Comparison of ENCODE assay signal across 8 cellular contexts in genomic region chr2:236168110-236169067, GRCh38. TPM values are rescaled to one million over a fixed set of nuclear protein-coding genes. Genes with fewer than 3 reads are reported as not detected.
A peak's percentile ranks its signal among the peaks of the same experiment; 100 is the strongest.
DNase-seq lines count a peak whose midpoint lies in the region; ATAC-seq and TF ChIP-seq lines count a peak whose summit lies in the region.

GBX2 (minus strand) TSS chr2:236168386; CDS start chr2:236167971, 415 bp downstream.

- peak within 1 kb of the TSS; percentile 91 for H3K4me2 ChIP-seq in BLaER1

- no peak for DNase-seq in T-helper 2 cell treated with Interferon-gamma antibody and Interleukin-4, amounts not matched to agents 5 μg/mL and 100 μg/mL, for 36 hours (ENCODE audit: low spot score)
- DNase-seq in heart left ventricle (peak in 1 of 5 donors; percentile 29), sigmoid colon (peak; percentile 21)

- H3K9ac ChIP-seq in BLaER1 (no peak within 1 kb of the TSS), HUES64 (ENCODE audit: low read depth, low read length) (peak within 1 kb of the TSS; percentile 64)

- H3K27me3 Mint-ChIP-seq in T-helper 2 cell treated with Interferon-gamma antibody and Interleukin-4, amounts not matched to agents 5 μg/mL and 100 μg/mL, for 36 hours (ENCODE audit: low read depth), result peaks cover 63% of the 10 kb centered on the region
- H3K27me3 Mint-ChIP-seq in activated T-helper 17 cell treated with anti-CD3 and anti-CD28 coated beads, Interleukin-2, amount 50 U/mL, for 72 hours, result peaks cover 52% of the 10 kb centered on the region

- TF ChIP-seq CTCF in heart left ventricle (IDR thresholded peaks at IDR 0.05) (no peak), sigmoid colon (IDR thresholded peaks at IDR 0.05) (no peak)

- H3K9me3 Mint-ChIP-seq in T-helper 2 cell treated with Interferon-gamma antibody and Interleukin-4, amounts not matched to agents 5 μg/mL and 100 μg/mL, for 36 hours, result no peaks in the 10 kb centered on the region
- no peaks in the 10 kb centered on the region for H3K9me3 Mint-ChIP-seq in activated T-helper 17 cell treated with anti-CD3 and anti-CD28 coated beads, Interleukin-2, amount 50 U/mL, for 72 hours

- no peak within 1 kb of the TSS for H3K27ac ChIP-seq in BLaER1
- H3K27ac ChIP-seq in HUES64 (ENCODE audit: low read depth, low read length), result peak within 1 kb of the TSS; percentile 23; the same call in 1 of the 2 replicates
- no peak within 1 kb of the TSS for H3K27ac ChIP-seq in heart left ventricle
- no peak within 1 kb of the TSS for H3K27ac ChIP-seq in sigmoid colon

- H3K4me1 ChIP-seq in BLaER1 (peaks cover 59% of the 10 kb centered on the region), HUES64 (ENCODE audit: insufficient read depth, low read length) (peaks cover 38% of the 10 kb centered on the region), heart left ventricle (peaks cover 18 to 79% (median 46%) of the 10 kb centered on the region in 12 donors), sigmoid colon (peaks cover 0 to 74% (median 71%) of the 10 kb centered on the region in 4 donors)

- peaks cover 2% of the 10 kb centered on the region for H3K4me1 Mint-ChIP-seq in T-helper 2 cell treated with Interferon-gamma antibody and Interleukin-4, amounts not matched to agents 5 μg/mL and 100 μg/mL, for 36 hours (ENCODE audit: low read depth)
- H3K4me1 Mint-ChIP-seq in activated T-helper 17 cell treated with anti-CD3 and anti-CD28 coated beads, Interleukin-2, amount 50 U/mL, for 72 hours, result no peaks in the 10 kb centered on the region

- H3K27ac Mint-ChIP-seq in T-helper 2 cell treated with Interferon-gamma antibody and Interleukin-4, amounts not matched to agents 5 μg/mL and 100 μg/mL, for 36 hours, result peak within 1 kb of the TSS; percentile 71
- H3K27ac Mint-ChIP-seq in activated T-helper 17 cell treated with anti-CD3 and anti-CD28 coated beads, Interleukin-2, amount 50 U/mL, for 72 hours, result no peak within 1 kb of the TSS

- H3K9me3 ChIP-seq in BLaER1 (peaks cover 16% of the 10 kb centered on the region; the same call in 1 of the 2 replicates), HUES64 (ENCODE audit: insufficient read depth, low read depth, low read length) (no peaks in the 10 kb centered on the region), heart left ventricle (no peaks in the 10 kb centered on the region), sigmoid colon (no peaks in the 10 kb centered on the region)

- intact Hi-C loops in heart left ventricle (cut with DNase I) (loop anchor here in 2 of 10 donors (5.0 kb wide), 2 partner anchors 376 to 391 kb away; no protein-coding TSS in a partner anchor), sigmoid colon (cut with DNase I) (no loop called here)

- H3K27me3 ChIP-seq in BLaER1, result peaks cover 100% of the 10 kb centered on the region
- H3K27me3 ChIP-seq in HUES64 (ENCODE audit: insufficient read depth, low read length), result peaks cover 100% of the 10 kb centered on the region
- peaks cover 86 to 100% (median 99%) of the 10 kb centered on the region in 9 donors for H3K27me3 ChIP-seq in heart left ventricle
- peaks cover 93 to 100% (median 100%) of the 10 kb centered on the region in 3 donors for H3K27me3 ChIP-seq in sigmoid colon

- H3K4me3 ChIP-seq in BLaER1, result peak within 1 kb of the TSS; percentile 64
- peak within 1 kb of the TSS; percentile 62 for H3K4me3 ChIP-seq in HUES64 (ENCODE audit: low read length)
- H3K4me3 ChIP-seq in heart left ventricle, result peak within 1 kb of the TSS; percentile 16 to 49 (median 40)
- H3K4me3 ChIP-seq in sigmoid colon, result peak within 1 kb of the TSS in 3 of 4 donors; percentile 20 to 42 (median 38)

- H3K4me3 Mint-ChIP-seq in T-helper 2 cell treated with Interferon-gamma antibody and Interleukin-4, amounts not matched to agents 5 μg/mL and 100 μg/mL, for 36 hours, result no peak within 1 kb of the TSS
- H3K4me3 Mint-ChIP-seq in activated T-helper 17 cell treated with anti-CD3 and anti-CD28 coated beads, Interleukin-2, amount 50 U/mL, for 72 hours, result no peak within 1 kb of the TSS

- TF ChIP-seq POLR2A in heart left ventricle (IDR thresholded peaks at IDR 0.05) (no peak), sigmoid colon (IDR thresholded peaks at IDR 0.05) (no peak)

- ATAC-seq in heart left ventricle (peak; percentile 18 to 65 (median 35)), HG02970 (IDR thresholded peaks at IDR 0.05; ENCODE audit: low FRiP score, unreplicated experiment) (no peak), HG03039 (IDR thresholded peaks at IDR 0.05; ENCODE audit: unreplicated experiment) (no peak)
- no peak for ATAC-seq in activated T-helper 17 cell treated with anti-CD3 and anti-CD28 coated beads, Interleukin-2, amount 50 U/mL, for 72 hours (replicated peaks)

- peaks cover 4% of the 10 kb centered on the region for H3K36me3 Mint-ChIP-seq in T-helper 2 cell treated with Interferon-gamma antibody and Interleukin-4, amounts not matched to agents 5 μg/mL and 100 μg/mL, for 36 hours (ENCODE audit: low read depth)
- no peaks in the 10 kb centered on the region for H3K36me3 Mint-ChIP-seq in activated T-helper 17 cell treated with anti-CD3 and anti-CD28 coated beads, Interleukin-2, amount 50 U/mL, for 72 hours (ENCODE audit: low read depth)

- no peak for TF ChIP-seq EP300 in sigmoid colon (IDR thresholded peaks at IDR 0.05)

- H3K36me3 ChIP-seq in BLaER1 (no peaks in the 10 kb centered on the region), HUES64 (ENCODE audit: insufficient read depth, low read length) (peaks cover 11% of the 10 kb centered on the region; the same call in 1 of the 2 replicates), heart left ventricle (no peaks in the 10 kb centered on the region), sigmoid colon (no peaks in the 10 kb centered on the region)

- peaks cover 100% of the 10 kb centered on the region for H4K20me1 ChIP-seq in BLaER1

- under 1% methylated on average over 102 of the region's 105 CpGs for WGBS in HUES64
- WGBS in heart left ventricle, 4 donors, result 2 to 4% (median 3%) methylated on average over 36 to 105 of the region's 105 CpGs
- 3 to 6% methylated on average over 105 of the region's 105 CpGs for WGBS in sigmoid colon, 2 donors

RNA-seq across cellular contexts. Expression of gene GBX2, which starts in this region (rescaled TPM):
- 37.4 TPM for polyA plus RNA-seq in HUES64 (2013, experiment 1 of 2)
- polyA plus RNA-seq in HUES64 (2013, experiment 2 of 2), result 59.0 TPM
- total RNA-seq in heart left ventricle (under 1 TPM in 1 of 9 donors, not detected in 8; 0.17 TPM), sigmoid colon (not detected)
- polyA plus RNA-seq in heart left ventricle (under 1 TPM; 0.15 to 0.55 TPM), sigmoid colon (not detected)
- total RNA-seq in activated T-helper 17 cell treated with anti-CD3 and anti-CD28 coated beads, Interleukin-2, amount 50 U/mL, for 72 hours, result not detected

Comparison
In these comparisons a context has a peak if more than half of its experiments do, and no peak if none do; other contexts are left out.
1. Peak in ATAC-seq and H3K4me3 ChIP-seq in heart left ventricle; RNA of the gene not detected or under 1 TPM.
2. Peak in DNase-seq and H3K4me3 ChIP-seq in sigmoid colon; RNA of the gene not detected or under 1 TPM.